Comparison of ENCODE assay signal across 8 cellular contexts in the genomic region with DNA sequence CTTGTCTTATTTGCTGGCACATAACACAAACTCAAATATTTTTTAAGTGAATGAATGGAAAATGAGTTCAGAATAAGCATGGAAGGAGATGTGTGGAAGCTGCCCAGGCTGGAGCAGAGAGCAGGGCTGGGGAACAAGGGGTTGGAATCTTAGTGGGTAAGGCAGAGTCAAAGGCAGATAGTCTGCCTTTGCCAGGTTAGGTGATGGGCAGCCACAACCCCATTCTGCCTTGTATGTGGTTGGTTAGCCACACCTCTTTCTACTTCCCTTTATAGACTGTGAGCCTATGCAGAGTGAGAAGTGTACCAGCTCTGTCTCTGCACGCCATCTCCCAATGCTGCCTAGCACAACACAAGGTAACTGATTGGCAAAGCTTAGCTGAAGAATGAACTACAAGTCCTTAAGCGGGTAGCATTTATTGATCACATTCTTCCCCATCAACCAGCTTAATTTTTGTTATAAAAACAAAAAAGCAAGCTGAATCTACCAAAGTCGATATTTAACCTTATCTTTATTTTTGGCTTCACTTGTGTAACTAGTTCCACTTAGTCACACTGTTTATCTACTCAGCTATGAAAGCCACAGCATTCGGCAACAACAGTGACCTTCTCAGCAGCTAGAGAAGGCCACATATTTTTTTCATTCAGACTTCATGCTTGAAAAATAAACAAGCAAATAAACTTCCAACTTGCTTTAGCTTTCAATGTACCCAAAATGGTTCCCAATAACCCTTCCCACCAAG.
DNase-seq lines count a peak whose midpoint lies in the region; ATAC-seq and TF ChIP-seq lines count a peak whose summit lies in the region.

No MANE protein-coding gene starts in this region.

- 32 to 36% (median 34%) methylated on average over 4 of the region's 4 CpGs for WGBS in adrenal gland, 4 donors

- H3K27me3 ChIP-seq in adrenal gland, result no peaks in the 10 kb centered on the region

- H3K27ac ChIP-seq in adrenal gland, result peak overlapping the region in 4 of 5 donors; percentile 42 to 87 (median 61)

- TF ChIP-seq CTCF in adrenal gland (IDR thresholded peaks at IDR 0.05), result no peak

- H3K4me3 ChIP-seq in adrenal gland, result peak overlapping the region in 1 of 4 donors; percentile 21

- peaks cover 12 to 24% of the 10 kb centered on the region in 2 donors for H3K4me1 ChIP-seq in adrenal gland (replicated peaks in 1 of 2)

- peak; percentile 7 for DNase-seq in RPMI8226
- DNase-seq in adrenal gland, result peak in 5 of 7 donors; percentile 35 to 60 (median 48)
- peak; percentile 5 for DNase-seq in non-pigmented ciliary epithelial cell (ENCODE audit: low read depth)
- no peak for DNase-seq in globus pallidus (ENCODE audit: low spot score)
- DNase-seq in HuH-7 (ENCODE audit: low spot score), result no peak
- no peak for DNase-seq in putamen (ENCODE audit: low spot score)

- no peaks in the 10 kb centered on the region for H3K36me3 ChIP-seq in adrenal gland (replicated peaks in 1 of 2)

- TF ChIP-seq POLR2A in adrenal gland (IDR thresholded peaks at IDR 0.05), result no peak

- no peaks in the 10 kb centered on the region for H3K9me3 ChIP-seq in adrenal gland (replicated peaks in 1 of 3)

- peak; percentile 97 for ATAC-seq in GM18861 (IDR thresholded peaks at IDR 0.05; ENCODE audit: unreplicated experiment)
- ATAC-seq in HG02852 (IDR thresholded peaks at IDR 0.05; ENCODE audit: unreplicated experiment), result peak; percentile 99

- intact Hi-C loops in adrenal gland (cut with DNase I), result no loop called here

Comparison
In these comparisons a context has a peak if more than half of its experiments do, and no peak if none do; other contexts are left out.
1. DNase-seq: peak in RPMI8226 (single experiment), adrenal gland (5 of 7) and non-pigmented ciliary epithelial cell (single experiment); none in globus pallidus (single experiment), HuH-7 (single experiment) and putamen (single experiment).